ENCODE assay signal across 8 cellular contexts in genomic region chr1:35707253-35708178, GRCh38.
A peak's percentile ranks its signal among the peaks of the same experiment; 100 is the strongest.
DNase-seq lines count a peak whose midpoint lies in the region; ATAC-seq lines count a peak whose summit lies in the region.

No MANE protein-coding gene starts in this region.

- peaks cover 51% of the 10 kb centered on the region for H3K27me3 Mint-ChIP-seq in activated T-cell treated with anti-CD3 and anti-CD28 coated beads, Interleukin-2, amount 50 U/mL, for 24 hours

- H3K27me3 ChIP-seq in neuron (ENCODE audit: insufficient read depth, low read length): no peaks in the 10 kb centered on the region

- peak overlapping the region; percentile 66 for H3K27ac Mint-ChIP-seq in activated T-cell treated with anti-CD3 and anti-CD28 coated beads, Interleukin-2, amount 50 U/mL, for 24 hours

- peaks cover 19% of the 10 kb centered on the region for H3K4me1 Mint-ChIP-seq in activated T-cell treated with anti-CD3 and anti-CD28 coated beads, Interleukin-2, amount 50 U/mL, for 24 hours (ENCODE audit: low read depth)

- H3K4me3 Mint-ChIP-seq in activated T-cell treated with anti-CD3 and anti-CD28 coated beads, Interleukin-2, amount 50 U/mL, for 24 hours: peak overlapping the region; percentile 70

- no peak for ATAC-seq in HG03457 (IDR thresholded peaks at IDR 0.05; ENCODE audit: unreplicated experiment)

- DNase-seq in EL (peak; percentile 34), NCI-H2171 (lab: John Stamatoyannopoulos, UW) (peak; percentile 68), fibroblast of peridontal ligament (ENCODE audit: extremely low read depth) (peak; percentile 4), hippocampal formation (lab: John Stamatoyannopoulos, UW) (no peak), HCEC 1CT (no peak)
- DNase-seq in activated T-cell treated with anti-CD3 and anti-CD28 coated beads, Interleukin-2, amount 50 U/mL, for 24 hours: peak; percentile 47

- no peaks in the 10 kb centered on the region for H3K36me3 ChIP-seq in neuron (ENCODE audit: insufficient read depth, low read length)

- no peaks in the 10 kb centered on the region for H3K9me3 Mint-ChIP-seq in activated T-cell treated with anti-CD3 and anti-CD28 coated beads, Interleukin-2, amount 50 U/mL, for 24 hours

- H3K9me3 ChIP-seq in neuron (ENCODE audit: low read length): no peaks in the 10 kb centered on the region

- peak overlapping the region; percentile 96 for H2AFZ ChIP-seq in neuron (ENCODE audit: low read depth, low read length)

- peak overlapping the region; percentile 51 for H3K4me3 ChIP-seq in neuron (ENCODE audit: low read length)

- peaks cover 6% of the 10 kb centered on the region for H3K36me3 Mint-ChIP-seq in activated T-cell treated with anti-CD3 and anti-CD28 coated beads, Interleukin-2, amount 50 U/mL, for 24 hours (ENCODE audit: low read depth)

- H3K4me1 ChIP-seq in neuron (ENCODE audit: insufficient read depth, low read length): peaks cover 14% of the 10 kb centered on the region

Comparison
In these comparisons a context has a peak if more than half of its experiments do, and no peak if none do; other contexts are left out.
1. DNase-seq: peak in EL (single experiment), NCI-H2171 (single experiment), activated T-cell treated with anti-CD3 and anti-CD28 coated beads, Interleukin-2, amount 50 U/mL, for 24 hours (single experiment) and fibroblast of peridontal ligament (single experiment); none in hippocampal formation (0 of 2) and HCEC 1CT (single experiment).